In the genomic region with DNA sequence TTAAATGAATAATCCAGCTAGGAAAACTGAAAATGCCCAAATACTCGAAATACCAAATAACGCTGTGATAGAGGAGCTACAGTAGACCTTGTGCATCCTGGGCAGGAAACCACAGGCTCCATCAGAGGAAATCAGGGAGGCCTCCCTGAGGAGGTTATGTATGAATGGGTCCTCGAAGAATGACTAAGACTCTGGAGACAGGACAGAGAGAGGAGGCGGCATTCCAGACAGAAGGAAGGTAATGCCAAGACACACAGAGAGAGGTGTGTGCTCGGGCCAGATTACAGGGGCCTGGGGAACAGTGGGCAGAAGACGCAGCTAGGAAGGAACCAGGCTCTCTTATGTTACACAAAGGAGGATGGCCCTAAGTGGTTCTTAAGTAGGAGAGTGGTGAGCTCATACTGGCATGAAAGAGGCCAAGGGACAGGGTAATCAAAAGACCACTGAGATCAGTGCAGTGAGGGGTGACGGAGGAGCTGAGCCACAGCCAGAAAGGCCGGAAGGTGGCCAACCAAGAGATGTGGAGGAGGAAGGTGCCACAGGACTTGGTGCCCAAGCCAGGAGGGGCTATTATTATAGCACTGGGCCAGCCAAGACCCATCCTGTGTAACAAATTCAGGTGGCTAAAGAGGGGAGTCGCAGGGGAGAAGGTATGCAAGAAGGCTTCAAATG, we compare ENCODE assay signal across 11 cellular contexts. TPM values are rescaled to one million over a fixed set of nuclear protein-coding genes. Genes with fewer than 3 reads are reported as not detected.
DNase-seq lines count a peak whose midpoint lies in the region; ATAC-seq, FAIRE-seq and TF ChIP-seq lines count a peak whose summit lies in the region.
"Had no signal": no experiment of that assay in that cellular context is flagged by ENCODE, and none has a peak within 500 bp of the region (broad histone marks: within the 10 kb centered on the region; RNA-seq: fewer than 3 reads in every experiment).

No MANE protein-coding gene starts in this region.

- H3K36me3 Mint-ChIP-seq in activated naive CD8-positive, alpha-beta T cell treated with anti-CD3 and anti-CD28 coated beads, Interleukin-2, amount 10 ng/mL, durations not matched to agents 7 days and 5 days = peaks cover 49% of the 10 kb centered on the region

- DNase-seq in A549 (ENCODE audit: low read depth in 1 of 2, low spot score in 1 of 2) (no peak), ELR (ENCODE audit: low read depth) (peak; percentile 40), left kidney (ENCODE audit: low read depth, low spot score) (peak; percentile 84), germinal center (ENCODE audit: low spot score) (no peak), NCI-H510A treated with DMSO at 0.1 percent for 48 hours (lab: John Stamatoyannopoulos, UW) (no peak), cerebellar cortex (ENCODE audit: low spot score) (no peak)
- no peak for DNase-seq in activated naive CD8-positive, alpha-beta T cell treated with anti-CD3 and anti-CD28 coated beads, Interleukin-2, amount 10 ng/mL, durations not matched to agents 7 days and 5 days
- DNase-seq: activated CD8-positive, alpha-beta memory T cell treated with anti-CD3 and anti-CD28 coated beads, Interleukin-2, amount 10 ng/mL, durations not matched to agents 7 days and 5 days; stimulated activated CD4-positive, alpha-beta T cell treated with anti-CD3 and anti-CD28 coated beads, Interleukin-1b, Interleukin-23, amount 100 ng/mL, for 48 hours had no signal

- peak overlapping the region; percentile 25 for H3K4me3 Mint-ChIP-seq in activated naive CD8-positive, alpha-beta T cell treated with anti-CD3 and anti-CD28 coated beads, Interleukin-2, amount 10 ng/mL, durations not matched to agents 7 days and 5 days
- H3K4me3 Mint-ChIP-seq: activated CD8-positive, alpha-beta memory T cell treated with anti-CD3 and anti-CD28 coated beads, Interleukin-2, amount 10 ng/mL, durations not matched to agents 7 days and 5 days had no signal

- peaks cover 15% of the 10 kb centered on the region for H3K9me3 Mint-ChIP-seq in activated naive CD8-positive, alpha-beta T cell treated with anti-CD3 and anti-CD28 coated beads, Interleukin-2, amount 10 ng/mL, durations not matched to agents 7 days and 5 days

- peak overlapping the region; percentile 40 for H3K27ac Mint-ChIP-seq in activated naive CD8-positive, alpha-beta T cell treated with anti-CD3 and anti-CD28 coated beads, Interleukin-2, amount 10 ng/mL, durations not matched to agents 7 days and 5 days
- H3K27ac Mint-ChIP-seq: activated CD8-positive, alpha-beta memory T cell treated with anti-CD3 and anti-CD28 coated beads, Interleukin-2, amount 10 ng/mL, durations not matched to agents 7 days and 5 days had no signal

- WGBS in A549 (ENCODE audit: missing lambda C conversion rate) = 87% methylated on average over 9 of the region's 9 CpGs

- TF ChIP-seq EP300 in A549 (IDR thresholded peaks at IDR 0.05) = no peak

- POLR2A ChIA-PET in A549 (lab: Yijun Ruan, JAX) = no interaction called here
- POLR2A ChIA-PET in activated naive CD8-positive, alpha-beta T cell treated with anti-CD3 and anti-CD28 coated beads, Interleukin-2, amount 10 ng/mL, durations not matched to agents 7 days and 5 days (lab: Charles Lee) = interaction anchor here (0.8 to 2.0 kb wide), 4 partner anchors 8 to 158 kb away, joined by 3 to 5 read pairs (median 4); no protein-coding TSS in a partner anchor

- peak overlapping the region in 1 of 2 experiments; percentile 9; a peak in 1 of 6 replicates for H3K27ac ChIP-seq in A549
- H3K27ac ChIP-seq: prostate gland had no signal

- no peak overlapping the region for H3K4me3 ChIP-seq in A549
- H3K4me3 ChIP-seq: prostate gland had no signal

- no peak for TF ChIP-seq POLR2A in A549 (IDR thresholded peaks at IDR 0.05; ENCODE audit: low read length)

- FAIRE-seq in A549 (lab: Jason Lieb, UNC) = no peak

- H3K27me3 Mint-ChIP-seq in activated naive CD8-positive, alpha-beta T cell treated with anti-CD3 and anti-CD28 coated beads, Interleukin-2, amount 10 ng/mL, durations not matched to agents 7 days and 5 days = no peaks in the 10 kb centered on the region
- H3K27me3 Mint-ChIP-seq: activated CD8-positive, alpha-beta memory T cell treated with anti-CD3 and anti-CD28 coated beads, Interleukin-2, amount 10 ng/mL, durations not matched to agents 7 days and 5 days had no signal

- TF ChIP-seq CTCF in A549 (IDR thresholded peaks at IDR 0.05) = no peak

- CTCF ChIA-PET in A549 (lab: Yijun Ruan, JAX) = interaction anchor here (0.6 to 3.4 kb wide), 11 partner anchors 10 to 595 kb away, joined by 3 to 20 read pairs (median 9); partner anchors contain the start of gene ST3GAL5

- H3K4me2 ChIP-seq in A549 = peak overlapping the region; percentile 3; the same call in 1 of the 3 replicates

- peaks cover 33% of the 10 kb centered on the region for H3K4me1 ChIP-seq in A549
- H3K4me1 ChIP-seq: prostate gland had no signal

- H3K4me1 Mint-ChIP-seq in activated naive CD8-positive, alpha-beta T cell treated with anti-CD3 and anti-CD28 coated beads, Interleukin-2, amount 10 ng/mL, durations not matched to agents 7 days and 5 days = peaks cover 53% of the 10 kb centered on the region

- H3K9me3 ChIP-seq in A549 = peaks cover 11% of the 10 kb centered on the region
- H3K9me3 ChIP-seq: prostate gland had no signal

- TF ChIP-seq RAD21 in A549 (conservative IDR thresholded peaks at IDR 0.05 in 1 of 2, IDR thresholded peaks at IDR 0.05 in 1 of 2) = no peak

- ATAC-seq in A549 (peak; percentile 34 to 61; a peak in 3 of 6 replicates), GM21528 (IDR thresholded peaks at IDR 0.05; ENCODE audit: low FRiP score, unreplicated experiment) (no peak)
- peak; percentile 58 for ATAC-seq in activated naive CD8-positive, alpha-beta T cell treated with anti-CD3 and anti-CD28 coated beads, Interleukin-2, amount 10 ng/mL, durations not matched to agents 7 days and 5 days (ENCODE audit: low read depth)
- ATAC-seq: activated CD8-positive, alpha-beta memory T cell treated with anti-CD3 and anti-CD28 coated beads, Interleukin-2, amount 10 ng/mL, durations not matched to agents 7 days and 5 days had no signal

TF ChIP-seq in A549, 52 proteins besides CTCF, POLR2A, EP300 and RAD21:
- TF ChIP-seq ZFP36 (IDR thresholded peaks at IDR 0.05; ENCODE audit: borderline replicate concordance, partially characterized antibody) (peak; percentile 70), HES2 (IDR thresholded peaks at IDR 0.05) (no peak), HOXB5 (CRISPR knock-in tag; IDR thresholded peaks at IDR 0.05) (no peak)

RNA-seq across cellular contexts. Expression of gene ST3GAL5, which starts 9.9 kb away (rescaled TPM):
- polyA plus RNA-seq in A549 (2011; rRNA removed) (115 and 119 TPM in 2 replicates), A549 (2017; fragmentation: RNase III; extraction: RNeasy Plus Mini Kit Qiagen cat#74134 plus additional on column Dnase treatment) (34.1 to 36.9 TPM (median 35.9 TPM) in 3 replicates)
- 48.7 and 50.3 TPM in 2 replicates for polyA plus RNA-seq in A549 (2012; cell fraction: cytosol; rRNA removed)
- 37.9 and 52.9 TPM in 2 replicates for polyA plus RNA-seq in A549 (2012; cell fraction: nucleus; rRNA removed)
- polyA minus RNA-seq in A549 (2011; rRNA and poly(A)+ RNA removed) = 59.3 and 67.7 TPM in 2 replicates
- total RNA-seq in activated naive CD8-positive, alpha-beta T cell treated with anti-CD3 and anti-CD28 coated beads, Interleukin-2, amount 10 ng/mL, durations not matched to agents 7 days and 5 days = 10 to 100 TPM; 59.9 to 62.8 TPM

Comparison
In these comparisons a context has a peak if more than half of its experiments do, and no peak if none do; other contexts are left out.
1. DNase-seq: peak in ELR (single experiment) and left kidney (single experiment); none in A549 (0 of 2), activated naive CD8-positive, alpha-beta T cell treated with anti-CD3 and anti-CD28 coated beads, Interleukin-2, amount 10 ng/mL, durations not matched to agents 7 days and 5 days (single experiment), germinal center (single experiment), NCI-H510A treated with DMSO at 0.1 percent for 48 hours (single experiment) and cerebellar cortex (single experiment).